1 cellular context compared by ENCODE assay signal in genomic region chr11:114239632-114240224, GRCh38.
TF ChIP-seq lines count a peak whose summit lies in the region.

No MANE protein-coding gene starts in this region.

TF ChIP-seq in H1, 55 proteins besides CTCF, POLR2A, EP300 and RAD21:
- TF ChIP-seq MAX (IDR thresholded peaks at IDR 0.05): no peak
